In genomic region chr12:52157566-52158150, GRCh38 we compare ENCODE assay signal across 18 cellular contexts. TPM values are rescaled to one million over a fixed set of nuclear protein-coding genes. Genes with fewer than 3 reads are reported as not detected.
A peak's percentile ranks its signal among the peaks of the same experiment; 100 is the strongest.
DNase-seq lines count a peak whose midpoint lies in the region; ATAC-seq, FAIRE-seq and TF ChIP-seq lines count a peak whose summit lies in the region.
"Had no signal": no experiment of that assay in that cellular context is flagged by ENCODE, and none has a peak within 500 bp of the region (broad histone marks: within the 10 kb centered on the region; RNA-seq: fewer than 3 reads in every experiment).

No MANE protein-coding gene starts in this region.

- no peak for FAIRE-seq in A549 (lab: Jason Lieb, UNC)
- no peak for FAIRE-seq in keratinocyte (lab: Jason Lieb, UNC)
- FAIRE-seq in GM12892 (lab: Jason Lieb, UNC): no peak
- FAIRE-seq: D721Med, GM18507 had no signal

- H3K36me3 Mint-ChIP-seq in MCF 10A (ENCODE audit: insufficient read depth, unreplicated experiment): peaks cover 6% of the 10 kb centered on the region

- BruUV-seq in Panc1 (replicated peaks; lab: Mats Ljungman, UMichigan) (no TSS peak), MCF 10A (replicated peaks; lab: Mats Ljungman, UMichigan) (no TSS peak)

- no peak for TF ChIP-seq POLR2A in A549 (IDR thresholded peaks at IDR 0.05; ENCODE audit: low read length)
- no peak for TF ChIP-seq POLR2A in GM12892 (IDR thresholded peaks at IDR 0.05; ENCODE audit: low read depth, low read length)

- H3K4me2 ChIP-seq in A549: no peak overlapping the region; the same call in 2 of the 3 replicates
- peak overlapping the region; percentile 3 for H3K4me2 ChIP-seq in keratinocyte (ENCODE audit: control insufficient read depth, extremely low read depth, insufficient read depth, low read depth, low read length)

- H3K4me3 ChIP-seq in A549 (no peak overlapping the region), Panc1 (ENCODE audit: low read depth in 2 of 2, low read length in 2 of 2) (no peak overlapping the region), keratinocyte (ENCODE audit: control insufficient read depth in 2 of 3, extremely low read depth in 1 of 3, insufficient read depth in 2 of 3, low read depth in 1 of 3, low read length in 3 of 3) (no peak overlapping the region)
- H3K4me3 ChIP-seq: GM23248, HAP-1 had no signal

- peak overlapping the region; percentile 91 for H3K27ac Mint-ChIP-seq in MCF 10A (ENCODE audit: low read depth, unreplicated experiment)

- no peaks in the 10 kb centered on the region for H3K27me3 ChIP-seq in Panc1 (ENCODE audit: control insufficient read depth, insufficient read depth, low read length)
- H3K27me3 ChIP-seq in keratinocyte (ENCODE audit: control insufficient read depth, extremely low read depth, insufficient read depth, low read length): no peaks in the 10 kb centered on the region

- intact Hi-C loops in Panc1 (cut with micrococcal nuclease; ENCODE audit: unreplicated experiment) (loop anchor here (2.0 to 10.0 kb wide), 2 partner anchors 169 to 217 kb away; no protein-coding TSS in a partner anchor), MCF 10A (cut with micrococcal nuclease) (loop anchor here (1.0 to 5.0 kb wide), 6 partner anchors 123 to 825 kb away; partner anchors contain the start of gene KRT5)

- dilution Hi-C loops in keratinocyte (cut with MboI; ENCODE audit: extremely low pct_ligation_motif_present, low sequenced_read_pairs): no loop called here

- TF ChIP-seq CTCF in A549 (IDR thresholded peaks at IDR 0.05) (no peak), Panc1 (IDR thresholded peaks at IDR 0.05) (no peak), MCF 10A (IDR thresholded peaks at IDR 0.05; ENCODE audit: unreplicated experiment) (no peak), keratinocyte (optimal IDR thresholded peaks at IDR 0.05 in 1 of 3, IDR thresholded peaks at IDR 0.05 in 1 of 3, conservative IDR thresholded peaks at IDR 0.05 in 1 of 3; ENCODE audit: extremely low read depth in 1 of 3, insufficient read depth in 2 of 3, low read length in 3 of 3) (no peak)

- CTCF ChIA-PET in A549 (lab: Yijun Ruan, JAX): interaction anchor here (0.5 to 19.3 kb wide), 53 partner anchors 8 to 824 kb away, joined by 3 to 833 read pairs (median 4); partner anchors contain the start of genes KRT8 and KRT83
- CTCF ChIA-PET in Panc1 (lab: Charles Lee): interaction anchor here (0.7 to 2.6 kb wide), 3 partner anchors 10 to 170 kb away, joined by 3 to 15 read pairs (median 8); no protein-coding TSS in a partner anchor
- CTCF ChIA-PET in MCF 10A (lab: Yijun Ruan, JAX): interaction anchor here (0.6 to 3.2 kb wide), 51 partner anchors 10 to 769 kb away, joined by 3 to 29 read pairs (median 4); partner anchors contain the start of genes KRT5, KRT83, KRT84 and KRT85

- H3K4me1 ChIP-seq in A549 (peaks cover 59% of the 10 kb centered on the region), Panc1 (ENCODE audit: control insufficient read depth, insufficient read depth, low read length) (peaks cover 13% of the 10 kb centered on the region), keratinocyte (ENCODE audit: control insufficient read depth, extremely low read depth, insufficient read depth, low read length) (peaks cover 41% of the 10 kb centered on the region)
- H3K4me1 ChIP-seq: HAP-1 had no signal

- DNase-seq in A549 (ENCODE audit: low read depth in 1 of 2, low spot score in 1 of 2): no peak
- DNase-seq in Panc1 (ENCODE audit: low read depth, low spot score): no peak
- DNase-seq in MCF 10A (ENCODE audit: unreplicated experiment): no peak
- DNase-seq in keratinocyte (ENCODE audit: low read depth, low spot score): no peak
- DNase-seq in NCI-H1417 treated with DMSO at 0.1 percent for 48 hours (lab: John Stamatoyannopoulos, UW): no peak
- no peak for DNase-seq in central memory CD4-positive, alpha-beta T cell
- DNase-seq in GM12892 (ENCODE audit: insufficient read length): no peak
- DNase-seq: ACHN, GM23248, Karpas-422, NCI-H1436 treated with DMSO at 0.1 percent for 48 hours, NCI-H187 treated with DMSO at 0.1 percent for 48 hours had no signal

- no peaks in the 10 kb centered on the region for H4K20me1 ChIP-seq in keratinocyte (ENCODE audit: control insufficient read depth, extremely low read depth, insufficient read depth, low read length)

- H3K27ac ChIP-seq in A549: peak overlapping the region; percentile 100
- H3K27ac ChIP-seq in Panc1 (ENCODE audit: low read length): 0 out of 2 replicates have a peak overlapping the region, but pooled peaks have one; percentile 18
- peak overlapping the region; percentile 98 for H3K27ac ChIP-seq in keratinocyte (ENCODE audit: control insufficient read depth, insufficient read depth, low read length)
- H3K27ac ChIP-seq: 22Rv1, GM23248, HL-60 had no signal

- no peak overlapping the region for H2AFZ ChIP-seq in keratinocyte (ENCODE audit: control insufficient read depth, low read length)
- H2AFZ ChIP-seq: GM23248 had no signal

- H3K9ac ChIP-seq in keratinocyte (ENCODE audit: control insufficient read depth, extremely low read depth, insufficient read depth, low read length): peak overlapping the region; percentile 75
- H3K9ac ChIP-seq: GM23248 had no signal

- TF ChIP-seq RAD21 in A549 (conservative IDR thresholded peaks at IDR 0.05 in 1 of 2, IDR thresholded peaks at IDR 0.05 in 1 of 2): no peak

- H3K27me3 Mint-ChIP-seq in MCF 10A (ENCODE audit: insufficient read depth, unreplicated experiment): no peaks in the 10 kb centered on the region

- no peaks in the 10 kb centered on the region for H3K79me2 ChIP-seq in keratinocyte (ENCODE audit: control insufficient read depth, insufficient read depth, low read length)

- no peak for ATAC-seq in A549
- no peak for ATAC-seq in Panc1
- no peak for ATAC-seq in HG03159 (IDR thresholded peaks at IDR 0.05; ENCODE audit: unreplicated experiment)

- no peaks in the 10 kb centered on the region for H3K9me1 ChIP-seq in keratinocyte (ENCODE audit: control insufficient read depth, extremely low read depth, insufficient read depth, low read length)

- in situ Hi-C loops in Panc1 (cut with HindIII; ENCODE audit: low pct_unique_long_range_greater_than_20kb, low sequenced_read_pairs): no loop called here

- WGBS in A549 (ENCODE audit: missing lambda C conversion rate): 87% methylated on average over 5 of the region's 5 CpGs

- H3K4me3 Mint-ChIP-seq in MCF 10A (ENCODE audit: unreplicated experiment): no peak overlapping the region

- POLR2A ChIA-PET in A549 (lab: Yijun Ruan, JAX): interaction anchor here (1.5 kb wide), 1 partner anchor 96 kb away, joined by 3 read pairs; no protein-coding TSS in a partner anchor
- POLR2A ChIA-PET in Panc1 (lab: Charles Lee): interaction anchor here (0.5 kb wide), 1 partner anchor 748 kb away, joined by 5 read pairs; no protein-coding TSS in a partner anchor
- POLR2A ChIA-PET in MCF 10A (lab: Yijun Ruan, JAX): interaction anchor here (0.6 to 1.7 kb wide), 25 partner anchors 10 to 719 kb away, joined by 3 to 13 read pairs (median 4); partner anchors contain the start of genes KRT5 and KRT7

- H3K36me3 ChIP-seq in Panc1 (ENCODE audit: control insufficient read depth, insufficient read depth, low read length): no peaks in the 10 kb centered on the region
- no peaks in the 10 kb centered on the region for H3K36me3 ChIP-seq in keratinocyte (ENCODE audit: control insufficient read depth in 2 of 2, extremely low read depth in 1 of 2, insufficient read depth in 2 of 2, low read length in 2 of 2)
- H3K36me3 ChIP-seq: HAP-1 had no signal

- no peaks in the 10 kb centered on the region for H3K9me3 Mint-ChIP-seq in MCF 10A (ENCODE audit: unreplicated experiment)

- H3K9me3 ChIP-seq in A549: 0 out of 3 replicates have a peak, but pooled peaks cover 3% of the 10 kb centered on the region
- no peaks in the 10 kb centered on the region for H3K9me3 ChIP-seq in Panc1 (ENCODE audit: control insufficient read depth, insufficient read depth, low read depth, low read length)
- H3K9me3 ChIP-seq in keratinocyte (ENCODE audit: control insufficient read depth, low read depth, low read length): no peaks in the 10 kb centered on the region
- H3K9me3 ChIP-seq: HAP-1 had no signal

- H3K4me1 Mint-ChIP-seq in MCF 10A (ENCODE audit: insufficient read depth, unreplicated experiment): peaks cover 27% of the 10 kb centered on the region

- no peak for TF ChIP-seq EP300 in A549 (IDR thresholded peaks at IDR 0.05)

TF ChIP-seq in A549, 52 proteins besides CTCF, POLR2A, EP300 and RAD21 (continues in another document):
- TF ChIP-seq NFE2L2 (conservative IDR thresholded peaks at IDR 0.05; ENCODE audit: low read length) (no peak), HEYL (CRISPR knock-in tag; IDR thresholded peaks at IDR 0.05) (no peak), RNF2 (IDR thresholded peaks at IDR 0.05; ENCODE audit: borderline replicate concordance, low read depth) (no peak), RARB (CRISPR knock-in tag; IDR thresholded peaks at IDR 0.05) (no peak), POLR2AphosphoS2 (conservative IDR thresholded peaks at IDR 0.05; ENCODE audit: low read length) (no peak), TFCP2L1 (CRISPR knock-in tag; IDR thresholded peaks at IDR 0.05) (no peak)
- TF ChIP-seq, protein P1, sequence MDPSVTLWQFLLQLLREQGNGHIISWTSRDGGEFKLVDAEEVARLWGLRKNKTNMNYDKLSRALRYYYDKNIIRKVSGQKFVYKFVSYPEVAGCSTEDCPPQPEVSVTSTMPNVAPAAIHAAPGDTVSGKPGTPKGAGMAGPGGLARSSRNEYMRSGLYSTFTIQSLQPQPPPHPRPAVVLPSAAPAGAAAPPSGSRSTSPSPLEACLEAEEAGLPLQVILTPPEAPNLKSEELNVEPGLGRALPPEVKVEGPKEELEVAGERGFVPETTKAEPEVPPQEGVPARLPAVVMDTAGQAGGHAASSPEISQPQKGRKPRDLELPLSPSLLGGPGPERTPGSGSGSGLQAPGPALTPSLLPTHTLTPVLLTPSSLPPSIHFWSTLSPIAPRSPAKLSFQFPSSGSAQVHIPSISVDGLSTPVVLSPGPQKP (IDR thresholded peaks at IDR 0.05; ENCODE audit: low read depth, low read length): no peak

RNA-seq across cellular contexts. Expression of gene KRT80, which starts 34.2 kb away (rescaled TPM):
- polyA plus RNA-seq in A549 (2011; rRNA removed) (59.8 and 63.1 TPM in 2 replicates), A549 (2017; fragmentation: RNase III; extraction: RNeasy Plus Mini Kit Qiagen cat#74134 plus additional on column Dnase treatment) (38.3 to 56.4 TPM (median 46.0 TPM) in 3 replicates), keratinocyte (3.3 to 7.2 TPM (median 4.1 TPM) in 3 replicates)
- 62.9 and 86.5 TPM in 2 replicates for polyA plus RNA-seq in A549 (2012; cell fraction: cytosol; rRNA removed)
- polyA plus RNA-seq in A549 (2012; cell fraction: nucleus; rRNA removed): 87.4 and 102 TPM in 2 replicates
- polyA minus RNA-seq in A549 (2011; rRNA and poly(A)+ RNA removed): 76.5 and 77.5 TPM in 2 replicates
- total RNA-seq in Panc1 (2021; ENCODE audit: unreplicated experiment) (51.5 TPM), MCF 10A (2022) (27.4 and 52.3 TPM in 2 replicates)
- polyA plus RNA-seq in Panc1 (2012; ENCODE audit: insufficient read length): 30.3 TPM
- polyA plus RNA-seq in keratinocyte (2011; ENCODE audit: low read depth): 109 TPM
- 4.2 and 7.4 TPM in 2 replicates for polyA plus RNA-seq in keratinocyte (2011; cell fraction: cytosol; rRNA removed)
- 7.3 and 11.7 TPM in 2 replicates for polyA plus RNA-seq in keratinocyte (2011; cell fraction: nucleus; rRNA removed)
- 7.1 and 246 TPM in 2 replicates for polyA plus RNA-seq in keratinocyte (2012; ENCODE audit: low replicate concordance)
- 4.3 to 10.4 TPM (median 6.0 TPM) in 3 replicates for polyA minus RNA-seq in keratinocyte
- 7.9 TPM for polyA minus RNA-seq in keratinocyte (2011; cell fraction: cytosol; rRNA and poly(A)+ RNA removed)
- 6.9 and 10.4 TPM in 2 replicates for polyA minus RNA-seq in keratinocyte (2011; cell fraction: nucleus; rRNA and poly(A)+ RNA removed)
- not detected for polyA plus RNA-seq in GM12892 (2012; ENCODE audit: missing spikeins)

Comparison
In these comparisons a context has a peak if more than half of its experiments do, and no peak if none do; other contexts are left out.
1. H3K27ac ChIP-seq: peak in every context shown above with its lines; median percentile 100 in A549; 98 in keratinocyte; 18 in Panc1.